7 cellular contexts compared by ENCODE assay signal in genomic region chr7:44259547-44260457, GRCh38. TPM values are rescaled to one million over a fixed set of nuclear protein-coding genes. Genes with fewer than 3 reads are reported as not detected.
DNase-seq lines count a peak whose midpoint lies in the region; ATAC-seq, FAIRE-seq and TF ChIP-seq lines count a peak whose summit lies in the region.

No MANE protein-coding gene starts in this region.

- H3K9me3 ChIP-seq in K562 (replicated peaks; ENCODE audit: control insufficient read depth, insufficient read depth, low read depth, low read length) (no peaks in the 10 kb centered on the region), stomach (no peaks in the 10 kb centered on the region)

- no peaks in the 10 kb centered on the region for H3K36me3 ChIP-seq in K562 (ENCODE audit: control insufficient read depth, insufficient read depth, low read length)
- H3K36me3 ChIP-seq in stomach, result no peaks in the 10 kb centered on the region

- in situ Hi-C loops in K562 (cut with MboI), result no loop called here
- in situ Hi-C loops in KBM-7 (cut with MboI; ENCODE audit: low pct_unique_long_range_greater_than_20kb, low sequenced_read_pairs), result no loop called here

- POLR2A ChIA-PET in K562 (lab: Yijun Ruan, JAX), result interaction anchor here (1.1 kb wide), 1 partner anchor 32 kb away, joined by 3 read pairs; no protein-coding TSS in a partner anchor

- DNase-seq in HS-5 (ENCODE audit: low read depth) (peak; percentile 95), K562 (ENCODE audit: extremely low read depth in 1 of 4, low spot score in 3 of 4) (no peak), iris pigment epithelial cell (ENCODE audit: low read depth) (peak; percentile 95), stomach (no peak), KBM-7 (no peak), NCI-H128 (lab: John Stamatoyannopoulos, UW; ENCODE audit: unreplicated experiment) (no peak)

- whole genome bisulfite sequencing in K562 (ENCODE audit: insufficient coverage, low coverage, missing lambda C conversion rate), result 44% methylated on average over 18 of the region's 18 CpGs
- WGBS in stomach, 5 donors, result 71 to 83% (median 78%) methylated on average over 18 of the region's 18 CpGs

- no peaks in the 10 kb centered on the region for H3K9me1 ChIP-seq in K562 (ENCODE audit: control insufficient read depth, insufficient read depth, low read length)

- TF ChIP-seq RAD21 in K562 (CRISPR knock-in tag; conservative IDR thresholded peaks at IDR 0.05 in 1 of 2, IDR thresholded peaks at IDR 0.05 in 1 of 2), result no peak

- no peak overlapping the region for H3K27ac ChIP-seq in K562 (ENCODE audit: extremely low read depth, low read depth, low read length)
- H3K27ac ChIP-seq in stomach, result peak overlapping the region in 4 of 5 donors; percentile 50 to 70 (median 60)

- 0 out of 4 replicates have a peak overlapping the region, but pooled peaks of 1 of the 2 experiments have one; percentile 4 for H3K9ac ChIP-seq in K562 (ENCODE audit: insufficient read depth in 1 of 2, low read depth in 2 of 2, low read length in 2 of 2)

- peak; percentile 79 for FAIRE-seq in K562 (lab: Jason Lieb, UNC)

- TF ChIP-seq CTCF in K562 (IDR thresholded peaks at IDR 0.05 in 2 of 3, conservative IDR thresholded peaks at IDR 0.05 in 1 of 3; ENCODE audit: insufficient read depth in 2 of 3, low read depth in 1 of 3, low read length in 3 of 3) (no peak), stomach (IDR thresholded peaks at IDR 0.05) (no peak)

- no peak for ATAC-seq in K562
- no peak for ATAC-seq in HG02642 (IDR thresholded peaks at IDR 0.05; ENCODE audit: poor library complexity, unreplicated experiment)

- H3K27me3 ChIP-seq in K562 (ENCODE audit: control insufficient read depth in 2 of 2, insufficient read depth in 2 of 2, low read length in 2 of 2), result peaks cover 21 to 31% of the 10 kb centered on the region in 2 experiments; a peak in 4 of 5 replicates
- peaks cover 0 to 34% (median 6%) of the 10 kb centered on the region in 3 donors for H3K27me3 ChIP-seq in stomach

- H3K4me1 ChIP-seq in K562 (replicated peaks in 1 of 2; ENCODE audit: control insufficient read depth in 2 of 2, insufficient read depth in 2 of 2, low read length in 2 of 2) (peaks cover 25 to 26% of the 10 kb centered on the region in 2 experiments), stomach (peaks cover 19 to 31% (median 23%) of the 10 kb centered on the region in 4 donors)

- TF ChIP-seq EP300 in K562 (IDR thresholded peaks at IDR 0.05; ENCODE audit: low read length), result no peak
- no peak for TF ChIP-seq EP300 in stomach (IDR thresholded peaks at IDR 0.05)

- no peak overlapping the region for H3K4me2 ChIP-seq in K562 (ENCODE audit: insufficient read depth, low read length)

- intact Hi-C loops in K562 (cut with micrococcal nuclease) (no loop called here), stomach (cut with DNase I; ENCODE audit: low total_unique reads) (no loop called here)

- CTCF ChIA-PET in K562 (lab: Yijun Ruan, JAX; ENCODE audit: low intra/inter-chr PET ratio), result no interaction called here

- H2AFZ ChIP-seq in K562 (ENCODE audit: low read depth, low read length), result no peak overlapping the region

- H3K4me3 ChIP-seq in K562 (no peak overlapping the region), stomach (no peak overlapping the region)

- no TSS peak for BruUV-seq in K562 (replicated peaks; lab: Mats Ljungman, UMichigan)

- TF ChIP-seq POLR2A in K562 (conservative IDR thresholded peaks at IDR 0.05) (no peak), stomach (IDR thresholded peaks at IDR 0.05) (no peak)

- no peaks in the 10 kb centered on the region for H3K79me2 ChIP-seq in K562 (ENCODE audit: control insufficient read depth, insufficient read depth, low read length)

- no peaks in the 10 kb centered on the region; the same call in 1 of the 2 replicates for H4K20me1 ChIP-seq in K562 (replicated peaks; ENCODE audit: control insufficient read depth, insufficient read depth, low read length)

TF ChIP-seq in K562, 482 proteins besides CTCF, POLR2A, EP300 and RAD21 (continues in another document):
- TF ChIP-seq RNF2 (IDR thresholded peaks at IDR 0.05) (no peak), KHSRP (IDR thresholded peaks at IDR 0.05) (no peak), BRF1 (IDR thresholded peaks at IDR 0.05; ENCODE audit: borderline replicate concordance, extremely low read depth, insufficient read length) (no peak), HNRNPUL1 (IDR thresholded peaks at IDR 0.05; ENCODE audit: low read length) (no peak), MEF2A (IDR thresholded peaks at IDR 0.05; ENCODE audit: control insufficient read depth, low read depth, low read length) (no peak), SRSF9 (IDR thresholded peaks at IDR 0.05; ENCODE audit: borderline replicate concordance, low read depth, low read length) (no peak)

RNA-seq across cellular contexts. Expression of gene YKT6, which starts 59.0 kb away (rescaled TPM):
- total RNA-seq in K562 (2011; cell fraction: chromatin; rRNA removed; ENCODE audit: low replicate concordance), result 52.9 and 122 TPM in 2 replicates
- total RNA-seq in K562 (2011; cell fraction: nucleolus; rRNA removed), result 80.8 and 98.2 TPM in 2 replicates
- total RNA-seq in K562 (2011; cell fraction: nucleoplasm; rRNA removed), result 90.6 and 91.5 TPM in 2 replicates
- total RNA-seq in K562 (2014; rRNA removed) (82.0 and 96.9 TPM in 2 replicates), K562 (2014; rRNA removed; fragmentation: Illumina TruSeq; extraction: Trizol) (52.0 and 57.7 TPM in 2 replicates), K562 (2015; rRNA removed; fragmentation: Illumina TruSeq; extraction: Trizol) (56.9 and 59.5 TPM in 2 replicates), K562 (2021) (73.2 and 80.6 TPM in 2 replicates), stomach (10 to 100 TPM; 35.7 to 86.9 (median 52.0) TPM)
- polyA plus RNA-seq in K562 (2011; rRNA removed) (90.6 and 96.8 TPM in 2 replicates), K562 (2014; fragmentation: Illumina TruSeq; extraction: Trizol) (73.0 and 80.6 TPM in 2 replicates), K562 (2014; fragmentation: Nextera tagmentation; extraction: Ambion mirVana) (1 to 10 TPM; 1.6 to 2.8 TPM), K562 (2014; rRNA removed) (75.1 and 96.5 TPM in 2 replicates), stomach (10 to 100 TPM; 35.3 to 58.7 (median 52.4) TPM)
- polyA plus RNA-seq in K562 (2011; cell fraction: cytosol; rRNA removed), result 88.6 and 98.5 TPM in 2 replicates
- polyA plus RNA-seq in K562 (2011; cell fraction: nucleus; rRNA removed), result 128 and 156 TPM in 2 replicates
- 75.1 and 76.7 TPM in 2 replicates for polyA plus RNA-seq in K562 (2012)
- 46.0 and 54.8 TPM in 2 replicates for polyA minus RNA-seq in K562 (2011; rRNA and poly(A)+ RNA removed)
- polyA minus RNA-seq in K562 (2011; cell fraction: cytosol; rRNA and poly(A)+ RNA removed), result 25.1 and 28.8 TPM in 2 replicates
- polyA minus RNA-seq in K562 (2011; cell fraction: nucleus; rRNA and poly(A)+ RNA removed), result 46.4 and 60.2 TPM in 2 replicates

Comparison
In these comparisons a context has a peak if more than half of its experiments do, and no peak if none do; other contexts are left out.
1. DNase-seq: peak in HS-5 (single experiment) and iris pigment epithelial cell (single experiment); none in K562 (0 of 4), stomach (single experiment), KBM-7 (single experiment) and NCI-H128 (single experiment).